8 cellular contexts compared by ENCODE assay signal in the genomic region with DNA sequence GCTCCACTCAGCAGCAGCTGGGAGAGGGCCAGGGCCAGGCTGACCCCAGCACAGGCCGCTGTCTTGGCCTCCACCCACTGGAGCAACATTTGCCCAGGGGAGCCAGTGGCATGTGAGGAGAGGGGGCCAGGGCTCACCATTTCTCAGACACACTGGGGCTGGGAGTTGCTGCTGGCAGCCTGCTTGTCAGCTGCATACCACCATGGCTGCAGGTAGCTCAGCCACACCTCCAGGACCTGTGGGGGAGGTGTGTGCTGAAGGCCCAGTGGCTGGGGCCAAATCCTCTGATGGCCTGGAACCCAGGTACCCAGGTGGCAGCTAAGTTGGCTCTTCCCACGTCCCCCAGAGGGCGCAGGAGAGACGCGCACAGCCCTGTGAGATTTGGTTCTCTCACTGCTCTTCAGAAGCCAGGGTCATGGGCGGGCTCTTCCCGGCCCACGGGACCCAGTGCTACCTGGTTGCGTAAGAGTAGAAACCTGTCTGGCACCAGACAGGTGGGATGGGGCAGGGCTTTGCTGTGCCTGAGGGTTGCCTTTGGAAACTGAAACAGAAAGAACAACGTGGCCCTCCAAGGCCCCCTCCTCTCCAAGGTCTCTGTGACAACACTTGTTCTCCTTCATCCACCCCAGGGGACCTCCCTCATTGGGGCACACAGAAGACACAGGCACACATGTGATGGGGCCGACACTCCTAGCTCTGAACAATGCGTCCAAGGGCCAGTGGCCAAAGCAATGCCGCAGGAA.
DNase-seq lines count a peak whose midpoint lies in the region; ATAC-seq, FAIRE-seq and TF ChIP-seq lines count a peak whose summit lies in the region.

No MANE protein-coding gene starts in this region.

- DNase-seq in CMK (ENCODE audit: low read depth) (peak; percentile 46), HT-29 (ENCODE audit: low spot score) (peak; percentile 97), NT2/D1 (ENCODE audit: low read depth, low spot score) (peak; percentile 70), fibroblast of mammary gland (ENCODE audit: low read depth) (peak; percentile 56), pancreas (peak; percentile 85 to 94 (median 88)), upper lobe of left lung (peak in 1 of 2 donors; percentile 89)
- DNase-seq in activated CD8-positive, alpha-beta memory T cell treated with anti-CD3 and anti-CD28 coated beads, Interleukin-2, amount 50 U/mL, for 48 hours: peak; percentile 82

- no peaks in the 10 kb centered on the region for H3K9me3 ChIP-seq in NT2/D1 (ENCODE audit: insufficient read depth, low read length)
- no peaks in the 10 kb centered on the region for H3K9me3 ChIP-seq in pancreas
- H3K9me3 ChIP-seq in upper lobe of left lung: no peaks in the 10 kb centered on the region

- H3K4me3 ChIP-seq in NT2/D1 (ENCODE audit: insufficient read length, low read depth) (no peak overlapping the region), fibroblast of mammary gland (ENCODE audit: control insufficient read depth, low read depth, low read length) (no peak overlapping the region), pancreas (no peak overlapping the region), upper lobe of left lung (peak overlapping the region in 1 of 4 donors; percentile 9)

- peaks cover 4% of the 10 kb centered on the region for H3K27me3 ChIP-seq in NT2/D1 (ENCODE audit: insufficient read depth, insufficient read length)
- no peaks in the 10 kb centered on the region for H3K27me3 ChIP-seq in pancreas
- no peaks in the 10 kb centered on the region for H3K27me3 ChIP-seq in upper lobe of left lung

- intact Hi-C loops in pancreas (cut with DNase I): no loop called here

- no peak for TF ChIP-seq EP300 in upper lobe of left lung (IDR thresholded peaks at IDR 0.05)

- peak overlapping the region; percentile 26 for H3K9ac ChIP-seq in NT2/D1 (ENCODE audit: insufficient read length, low read depth)

- peak overlapping the region in 2 of 4 donors; percentile 22 to 55 for H3K27ac ChIP-seq in pancreas
- peak overlapping the region in 1 of 4 donors; percentile 39 for H3K27ac ChIP-seq in upper lobe of left lung

- peak in 1 of 4 donors; percentile 20 for TF ChIP-seq POLR2A in upper lobe of left lung (IDR thresholded peaks at IDR 0.05)

- peaks cover 14% of the 10 kb centered on the region for H3K4me1 ChIP-seq in NT2/D1 (ENCODE audit: insufficient read depth, insufficient read length)
- no peaks in the 10 kb centered on the region for H3K4me1 ChIP-seq in pancreas
- peaks cover 0 to 10% (median 7%) of the 10 kb centered on the region in 4 donors for H3K4me1 ChIP-seq in upper lobe of left lung

- TF ChIP-seq CTCF in fibroblast of mammary gland (conservative IDR thresholded peaks at IDR 0.05; ENCODE audit: control insufficient read depth, insufficient read depth, low read depth, low read length) (peak; percentile 63), pancreas (IDR thresholded peaks at IDR 0.05) (peak; percentile 56 to 85 (median 74)), upper lobe of left lung (IDR thresholded peaks at IDR 0.05) (peak; percentile 52 to 93 (median 78))

- ATAC-seq in pancreas (peak; percentile 97 to 99 (median 98)), upper lobe of left lung (ENCODE audit: low FRiP score in 2 of 2) (peak; percentile 68 to 92), HG02884 (IDR thresholded peaks at IDR 0.05; ENCODE audit: unreplicated experiment) (no peak)

- WGBS in pancreas, 2 donors: 20% methylated on average over 13 of the region's 13 CpGs
- WGBS in upper lobe of left lung, 2 donors: 26 to 38% methylated on average over 8 to 9 of the region's 13 CpGs

- H3K36me3 ChIP-seq in NT2/D1 (ENCODE audit: insufficient read depth, insufficient read length, low read length) (no peaks in the 10 kb centered on the region), pancreas (no peaks in the 10 kb centered on the region), upper lobe of left lung (no peaks in the 10 kb centered on the region)

- no peak for FAIRE-seq in pancreas (lab: Jason Lieb, UNC)
